Comparison of ENCODE assay signal across 21 cellular contexts in genomic region chr7:94400022-94400421, GRCh38. TPM values are rescaled to one million over a fixed set of nuclear protein-coding genes. Genes with fewer than 3 reads are reported as not detected.
A peak's percentile ranks its signal among the peaks of the same experiment; 100 is the strongest.
DNase-seq lines count a peak whose midpoint lies in the region; ATAC-seq, FAIRE-seq and TF ChIP-seq lines count a peak whose summit lies in the region.
"Had no signal": no experiment of that assay in that cellular context is flagged by ENCODE, and none has a peak within 500 bp of the region (broad histone marks: within the 10 kb centered on the region; RNA-seq: fewer than 3 reads in every experiment).

No MANE protein-coding gene starts in this region.

- no peaks in the 10 kb centered on the region for H3K36me3 Mint-ChIP-seq in MCF 10A (ENCODE audit: insufficient read depth, unreplicated experiment)
- H3K36me3 Mint-ChIP-seq: activated naive CD4-positive, alpha-beta T cell treated with anti-CD3 and anti-CD28 coated beads, Interleukin-2, amount 10 ng/mL, durations not matched to agents 7 days and 5 days; CD4-positive, CD25-positive, alpha-beta regulatory T cell; naive thymus-derived CD4-positive, alpha-beta T cell had no signal

- intact Hi-C loops in breast epithelium (cut with DNase I; ENCODE audit: low total_unique reads) = no loop called here
- intact Hi-C loops in MCF 10A (cut with micrococcal nuclease) = no loop called here

- H3K36me3 ChIP-seq in breast epithelium = no peaks in the 10 kb centered on the region
- peaks cover 28 to 70% of the 10 kb centered on the region in 2 donors for H3K36me3 ChIP-seq in muscle layer of duodenum (ENCODE audit: control insufficient read depth in 1 of 2, insufficient read depth in 2 of 2, low read length in 2 of 2)
- no peaks in the 10 kb centered on the region for H3K36me3 ChIP-seq in urinary bladder (ENCODE audit: insufficient read depth)
- H3K36me3 ChIP-seq: HAP-1 had no signal

- TF ChIP-seq CTCF in breast epithelium (IDR thresholded peaks at IDR 0.05) (no peak), MCF 10A (IDR thresholded peaks at IDR 0.05; ENCODE audit: unreplicated experiment) (no peak)

- BruUV-seq in MCF 10A (replicated peaks; lab: Mats Ljungman, UMichigan) = no TSS peak

- CTCF ChIA-PET in MCF 10A (lab: Yijun Ruan, JAX) = interaction anchor here (0.6 to 2.4 kb wide), 4 partner anchors 11 to 112 kb away, joined by 3 to 11 read pairs (median 4); no protein-coding TSS in a partner anchor

- 60% methylated on average over 2 of the region's 2 CpGs for WGBS in urinary bladder

- H3K4me1 ChIP-seq in breast epithelium (no peaks in the 10 kb centered on the region), muscle layer of duodenum (ENCODE audit: control insufficient read depth in 1 of 2, insufficient read depth in 2 of 2, low read length in 2 of 2) (peaks cover 0 to 42% of the 10 kb centered on the region in 2 donors), urinary bladder (ENCODE audit: insufficient read depth) (no peaks in the 10 kb centered on the region)
- H3K4me1 ChIP-seq: HAP-1 had no signal

- no peaks in the 10 kb centered on the region for H3K4me1 Mint-ChIP-seq in MCF 10A (ENCODE audit: insufficient read depth, unreplicated experiment)

- no peaks in the 10 kb centered on the region for H3K27me3 Mint-ChIP-seq in MCF 10A (ENCODE audit: insufficient read depth, unreplicated experiment)

- no peaks in the 10 kb centered on the region for H3K27me3 ChIP-seq in breast epithelium
- H3K27me3 ChIP-seq in muscle layer of duodenum (ENCODE audit: low read depth, low read length) = no peaks in the 10 kb centered on the region
- H3K27me3 ChIP-seq: foreskin keratinocyte, tibial nerve had no signal

- H3K9me3 Mint-ChIP-seq in MCF 10A (ENCODE audit: unreplicated experiment) = no peaks in the 10 kb centered on the region
- H3K9me3 Mint-ChIP-seq: activated naive CD4-positive, alpha-beta T cell treated with anti-CD3 and anti-CD28 coated beads, Interleukin-2, amount 10 ng/mL, durations not matched to agents 7 days and 5 days; CD4-positive, CD25-positive, alpha-beta regulatory T cell; naive thymus-derived CD4-positive, alpha-beta T cell had no signal

- no peak for DNase-seq in breast epithelium (ENCODE audit: low spot score in 2 of 2)
- DNase-seq in MCF 10A (ENCODE audit: unreplicated experiment) = no peak
- DNase-seq in NCI-H2196 treated with DMSO at 0.1 percent for 48 hours (lab: John Stamatoyannopoulos, UW; ENCODE audit: unreplicated experiment) = no peak
- no peak for DNase-seq in activated CD4-positive, alpha-beta T cell treated with anti-CD3 and anti-CD28 coated beads for 1 hour
- DNase-seq: activated CD4-positive, alpha-beta T cell treated with anti-CD3 and anti-CD28 coated beads, Interleukin-2, amount 50 U/mL, for 48 hours; activated naive CD4-positive, alpha-beta T cell treated with anti-CD3 and anti-CD28 coated beads, Interleukin-2, amount 10 ng/mL, durations not matched to agents 7 days and 5 days; activated T-cell treated with anti-CD3 and anti-CD28 coated beads, Interleukin-2, amount 50 U/mL, for 1 hour; CD4-positive, CD25-positive, alpha-beta regulatory T cell; foreskin keratinocyte; naive thymus-derived CD4-positive, alpha-beta T cell; NCI-H1105; NCI-H226; RPMI8226; stimulated activated CD4-positive, alpha-beta T cell treated with anti-CD3 and anti-CD28 coated beads, Interleukin-12 subunit alpha, Interleukin-12 subunit beta, amount 100 ng/mL, for 4 hours had no signal

- H3K4me3 ChIP-seq in breast epithelium (peak overlapping the region in 2 of 3 donors; percentile 8 to 47), muscle layer of duodenum (ENCODE audit: low read depth in 1 of 2, low read length in 2 of 2) (no peak overlapping the region), urinary bladder (ENCODE audit: low read depth, low read length) (no peak overlapping the region)
- H3K4me3 ChIP-seq: HAP-1 had no signal

- H3K27ac Mint-ChIP-seq in MCF 10A (ENCODE audit: low read depth, unreplicated experiment) = no peak overlapping the region
- H3K27ac Mint-ChIP-seq: activated naive CD4-positive, alpha-beta T cell treated with anti-CD3 and anti-CD28 coated beads, Interleukin-2, amount 10 ng/mL, durations not matched to agents 7 days and 5 days; CD4-positive, CD25-positive, alpha-beta regulatory T cell; naive thymus-derived CD4-positive, alpha-beta T cell had no signal

- peak; percentile 66 for FAIRE-seq in endometrium (lab: Jason Lieb, UNC)

- no peak for TF ChIP-seq POLR2A in breast epithelium (IDR thresholded peaks at IDR 0.05)

- peak overlapping the region; percentile 27 to 56 for H3K27ac ChIP-seq in breast epithelium
- peak overlapping the region; percentile 28 for H3K27ac ChIP-seq in muscle layer of duodenum (ENCODE audit: low read length)
- peak overlapping the region; percentile 67 for H3K27ac ChIP-seq in urinary bladder (ENCODE audit: low read depth)
- H3K27ac ChIP-seq: foreskin keratinocyte had no signal

- H3K9me3 ChIP-seq in breast epithelium (no peaks in the 10 kb centered on the region), muscle layer of duodenum (ENCODE audit: control insufficient read depth in 1 of 2, low read length in 2 of 2) (no peaks in the 10 kb centered on the region)
- H3K9me3 ChIP-seq: HAP-1, tibial nerve had no signal

- POLR2A ChIA-PET in MCF 10A (lab: Yijun Ruan, JAX) = interaction anchor here (0.9 kb wide), 1 partner anchor 100 kb away, joined by 3 read pairs; no protein-coding TSS in a partner anchor

- H3K4me3 Mint-ChIP-seq in MCF 10A (ENCODE audit: unreplicated experiment) = no peak overlapping the region
- H3K4me3 Mint-ChIP-seq: activated naive CD4-positive, alpha-beta T cell treated with anti-CD3 and anti-CD28 coated beads, Interleukin-2, amount 10 ng/mL, durations not matched to agents 7 days and 5 days; naive thymus-derived CD4-positive, alpha-beta T cell had no signal

- ATAC-seq in GM21526 (IDR thresholded peaks at IDR 0.05; ENCODE audit: low FRiP score, unreplicated experiment) = no peak
- ATAC-seq: foreskin keratinocyte; left lobe of liver; naive thymus-derived CD4-positive, alpha-beta T cell had no signal

RNA-seq across cellular contexts. Expression of gene COL1A2, which starts 5.3 kb away (rescaled TPM):
- 100 to 1,000 TPM in 2 of 3 donors, 10 to 100 TPM in 1; 94.5 to 300 (median 113) TPM for total RNA-seq in breast epithelium
- not detected in 2 replicates for total RNA-seq in MCF 10A (2022)
- 11,897 TPM for total RNA-seq in urinary bladder
- 1,063 TPM for polyA plus RNA-seq in urinary bladder
- total RNA-seq: CD4-positive, CD25-positive, alpha-beta regulatory T cell had no signal
- polyA plus RNA-seq: CD4-positive, CD25-positive, alpha-beta regulatory T cell; naive thymus-derived CD4-positive, alpha-beta T cell had no signal

Comparison
In these comparisons a context has a peak if more than half of its experiments do, and no peak if none do; other contexts are left out.
1. RNA of gene COL1A2, which starts 5.3 kb away (total RNA-seq): 11,897 TPM in urinary bladder (single experiment) and 94.5 to 300 TPM in breast epithelium; not detected in MCF 10A; every median in the first group is over 10 times any median in the second.
2. H3K4me3 ChIP-seq: peak in breast epithelium (2 of 3); none in muscle layer of duodenum (0 of 2) and urinary bladder (single experiment).
3. Peak in every context shown above with its lines, with median percentiles within 50 percentile points of each other: H3K27ac ChIP-seq.